14 cellular contexts compared by ENCODE assay signal in genomic region chr6:119562168-119562567, GRCh38.
"Had no signal": no experiment of that assay in that cellular context is flagged by ENCODE, and none has a peak within 500 bp of the region (broad histone marks: within the 10 kb centered on the region; RNA-seq: fewer than 3 reads in every experiment).

No MANE protein-coding gene starts in this region.

- H3K79me2 ChIP-seq: hepatocyte had no signal

- H3K4me3 ChIP-seq: hepatocyte, pancreas, smooth muscle cell, suprapubic skin, thyroid gland had no signal

- H3K9me3 ChIP-seq: pancreas, suprapubic skin, thyroid gland had no signal

- H3K4me2 ChIP-seq: hepatocyte, smooth muscle cell had no signal

- H2AFZ ChIP-seq: hepatocyte had no signal

- DNase-seq: foreskin melanocyte; head of caudate nucleus; kidney; left cardiac atrium; left ventricle myocardium superior; occipital lobe; pancreas; right cardiac atrium; stimulated activated CD4-positive, alpha-beta T cell treated with anti-CD3 and anti-CD28 coated beads, Interleukin-2, amount 100 ng/mL, for 48 hours; stimulated activated naive CD8-positive, alpha-beta T cell treated with anti-CD3 and anti-CD28 coated beads, Interleukin-15, Interleukin-2, amounts not matched to agents 100 U/mL and 50 U/mL, for 24 hours; thyroid gland had no signal

- H3K4me1 ChIP-seq: pancreas, suprapubic skin, thyroid gland had no signal

- H3K27me3 ChIP-seq: hepatocyte, pancreas, suprapubic skin, thyroid gland had no signal

- H3K36me3 ChIP-seq: pancreas, suprapubic skin, thyroid gland had no signal

- ATAC-seq: left cardiac atrium; left ventricle myocardium superior; right cardiac atrium; stimulated activated naive CD8-positive, alpha-beta T cell treated with anti-CD3 and anti-CD28 coated beads, Interleukin-15, Interleukin-2, amounts not matched to agents 100 U/mL and 50 U/mL, for 24 hours had no signal

- H3K27ac ChIP-seq: hepatocyte, pancreas, suprapubic skin, thyroid gland had no signal
